In genomic region chr12:108837680-108838079, GRCh38 we compare ENCODE assay signal across 1 cellular context.
TF ChIP-seq lines count a peak whose summit lies in the region.

No MANE protein-coding gene starts in this region.

TF ChIP-seq in H1, 55 proteins besides CTCF, POLR2A, EP300 and RAD21:
- TF ChIP-seq JUND (IDR thresholded peaks at IDR 0.05; ENCODE audit: low read length), result no peak
- no peak for TF ChIP-seq CREB1 (IDR thresholded peaks at IDR 0.05)
- no peak for TF ChIP-seq NRF1 (IDR thresholded peaks at IDR 0.05; ENCODE audit: low read depth, low read length)
- no peak for TF ChIP-seq RBBP5 (IDR thresholded peaks at IDR 0.05; ENCODE audit: borderline replicate concordance, low read depth, low read length)
- no peak for TF ChIP-seq USF2 (IDR thresholded peaks at IDR 0.05; ENCODE audit: low read length)
- no peak for TF ChIP-seq SP1 (IDR thresholded peaks at IDR 0.05; ENCODE audit: low read depth, low read length)
- no peak for TF ChIP-seq HDAC6 (IDR thresholded peaks at IDR 0.05; ENCODE audit: low read depth, low read length)
- TF ChIP-seq TCF12 (IDR thresholded peaks at IDR 0.05; ENCODE audit: low read depth, low read length), result no peak
- no peak for TF ChIP-seq POLR2AphosphoS5 (IDR thresholded peaks at IDR 0.05; ENCODE audit: low read depth, low read length)
- no peak for TF ChIP-seq BCL11A (IDR thresholded peaks at IDR 0.05; ENCODE audit: low read depth in 2 of 2, low read length in 2 of 2)
- TF ChIP-seq SUZ12 (IDR thresholded peaks at IDR 0.05; ENCODE audit: low read length), result no peak
- TF ChIP-seq NANOG (IDR thresholded peaks at IDR 0.05; ENCODE audit: insufficient read depth, low read depth, low read length, poor library complexity, severe bottlenecking), result no peak
- no peak for TF ChIP-seq HDAC2 (IDR thresholded peaks at IDR 0.05; ENCODE audit: borderline replicate concordance in 1 of 2, low read depth in 2 of 2, low read length in 2 of 2)
- TF ChIP-seq CHD7 (IDR thresholded peaks at IDR 0.05; ENCODE audit: insufficient replicate concordance, low read length), result no peak
- TF ChIP-seq ATF3 (IDR thresholded peaks at IDR 0.05; ENCODE audit: insufficient read depth, low read depth, low read length), result no peak
- no peak for TF ChIP-seq RXRA (IDR thresholded peaks at IDR 0.05; ENCODE audit: insufficient read depth, low read depth, low read length)
- TF ChIP-seq ATF2 (IDR thresholded peaks at IDR 0.05; ENCODE audit: low read length), result no peak
